ENCODE assay signal across 11 cellular contexts in genomic region chr2:196967126-196967525, GRCh38. TPM values are rescaled to one million over a fixed set of nuclear protein-coding genes. Genes with fewer than 3 reads are reported as not detected.
DNase-seq lines count a peak whose midpoint lies in the region; ATAC-seq, FAIRE-seq and TF ChIP-seq lines count a peak whose summit lies in the region.
"Had no signal": no experiment of that assay in that cellular context is flagged by ENCODE, and none has a peak within 500 bp of the region (broad histone marks: within the 10 kb centered on the region; RNA-seq: fewer than 3 reads in every experiment).

No MANE protein-coding gene starts in this region.

- H3K9ac ChIP-seq in mesendoderm (ENCODE audit: low read length) = no peak overlapping the region

- H3K27ac ChIP-seq in esophagus squamous epithelium (no peak overlapping the region), mesendoderm (ENCODE audit: low read depth, low read length) (no peak overlapping the region)
- H3K27ac ChIP-seq: cardiac muscle cell had no signal

- TF ChIP-seq POLR2A in esophagus squamous epithelium (IDR thresholded peaks at IDR 0.05) = no peak

- H3K27me3 ChIP-seq in esophagus squamous epithelium (no peaks in the 10 kb centered on the region), mesendoderm (ENCODE audit: insufficient read depth, low read length, poor library complexity) (no peaks in the 10 kb centered on the region)
- H3K27me3 ChIP-seq: cardiac muscle cell had no signal

- no peaks in the 10 kb centered on the region for H3K9me3 ChIP-seq in esophagus squamous epithelium

- no peak overlapping the region for H2BK15ac ChIP-seq in mesendoderm (replicated peaks; ENCODE audit: low read depth)

- no peaks in the 10 kb centered on the region for H3K79me1 ChIP-seq in mesendoderm (ENCODE audit: low read length)

- no peak overlapping the region for H4K8ac ChIP-seq in mesendoderm (ENCODE audit: low read depth, low read length)

- H4K5ac ChIP-seq in mesendoderm (ENCODE audit: low read length) = no peak overlapping the region

- no peak overlapping the region for H2BK5ac ChIP-seq in mesendoderm (ENCODE audit: low read length)

- H3K4me1 ChIP-seq in esophagus squamous epithelium (no peaks in the 10 kb centered on the region), mesendoderm (ENCODE audit: control insufficient read depth, low read depth, low read length) (peaks cover 7% of the 10 kb centered on the region)

- peak; percentile 18 for DNase-seq in NCI-H2107 treated with DMSO at 0.1 percent for 48 hours (lab: John Stamatoyannopoulos, UW; ENCODE audit: unreplicated experiment)
- no peak for DNase-seq in NCI-H2107 (lab: John Stamatoyannopoulos, UW)
- DNase-seq in esophagus squamous epithelium (lab: John Stamatoyannopoulos, UW) = no peak
- DNase-seq in mesendoderm = peak; percentile 49
- peak; percentile 32 for DNase-seq in urothelium cell line (ENCODE audit: low spot score)
- DNase-seq in NCI-H510A treated with DMSO at 0.1 percent for 48 hours (lab: John Stamatoyannopoulos, UW) = no peak
- DNase-seq in activated CD4-positive, alpha-beta T cell treated with anti-CD3 and anti-CD28 coated beads, Interleukin-2, amount 50 U/mL, for 1 hour = no peak
- DNase-seq: 8988T; activated CD4-positive, alpha-beta T cell treated with anti-CD3 and anti-CD28 coated beads, Interleukin-2, amount 50 U/mL, for 4 hours had no signal

- no peak overlapping the region for H3K18ac ChIP-seq in mesendoderm (ENCODE audit: low read length)

- intact Hi-C loops in esophagus squamous epithelium (cut with DNase I) = no loop called here

- H2AK5ac ChIP-seq in mesendoderm (ENCODE audit: low read length) = no peak overlapping the region

- no peak overlapping the region for H2BK120ac ChIP-seq in mesendoderm (ENCODE audit: low read depth, low read length)

- no peak for ATAC-seq in HG03378 (IDR thresholded peaks at IDR 0.05; ENCODE audit: unreplicated experiment)

- H3K4me2 ChIP-seq in mesendoderm (ENCODE audit: low read length) = no peak overlapping the region

- FAIRE-seq in urothelium cell line (lab: Jason Lieb, UNC) = no peak

- H3K4ac ChIP-seq in mesendoderm (ENCODE audit: low read depth, low read length) = no peak overlapping the region

- no peak for TF ChIP-seq CTCF in esophagus squamous epithelium (IDR thresholded peaks at IDR 0.05)

- H3K79me2 ChIP-seq in mesendoderm (ENCODE audit: control insufficient read depth, insufficient read depth, low read length) = no peaks in the 10 kb centered on the region

- H3K23ac ChIP-seq in mesendoderm (ENCODE audit: low read length) = no peak overlapping the region

- H3K56ac ChIP-seq in mesendoderm (ENCODE audit: low read length) = no peak overlapping the region

- H3K36me3 ChIP-seq in esophagus squamous epithelium (no peaks in the 10 kb centered on the region), mesendoderm (ENCODE audit: control insufficient read depth, insufficient read depth, low read length) (no peaks in the 10 kb centered on the region)
- H3K36me3 ChIP-seq: cardiac muscle cell had no signal

- peak overlapping the region in 3 of 4 donors; percentile 10 to 47 (median 29) for H3K4me3 ChIP-seq in esophagus squamous epithelium
- no peak overlapping the region for H3K4me3 ChIP-seq in mesendoderm (ENCODE audit: low read length)
- H3K4me3 ChIP-seq: cardiac muscle cell had no signal

- whole genome bisulfite sequencing in esophagus squamous epithelium, 2 donors = 21 to 26% methylated on average over 7 of the region's 7 CpGs
- WGBS in mesendoderm (ENCODE audit: extremely low coverage, insufficient coverage, low lambda C conversion rate) = no CpG with 5 or more reads among the region's 7 CpGs

RNA-seq across cellular contexts. Expression of gene PGAP1, which starts 40.6 kb away (rescaled TPM):
- 10 to 100 TPM in 1 of 4 donors, 1 to 10 TPM in 3; 6.5 to 15.6 (median 9.2) TPM for total RNA-seq in esophagus squamous epithelium
- polyA plus RNA-seq in mesendoderm (2013, experiment 1 of 2) = 6.5 TPM
- polyA plus RNA-seq in mesendoderm (2013, experiment 2 of 2) = 6.4 TPM

Comparison
In these comparisons a context has a peak if more than half of its experiments do, and no peak if none do; other contexts are left out.
1. DNase-seq: peak in NCI-H2107 treated with DMSO at 0.1 percent for 48 hours (single experiment), mesendoderm (single experiment) and urothelium cell line (single experiment); none in NCI-H2107 (single experiment), esophagus squamous epithelium (single experiment), NCI-H510A treated with DMSO at 0.1 percent for 48 hours (single experiment) and activated CD4-positive, alpha-beta T cell treated with anti-CD3 and anti-CD28 coated beads, Interleukin-2, amount 50 U/mL, for 1 hour (single experiment).